ENCODE assay signal across 1 cellular context in the genomic region with DNA sequence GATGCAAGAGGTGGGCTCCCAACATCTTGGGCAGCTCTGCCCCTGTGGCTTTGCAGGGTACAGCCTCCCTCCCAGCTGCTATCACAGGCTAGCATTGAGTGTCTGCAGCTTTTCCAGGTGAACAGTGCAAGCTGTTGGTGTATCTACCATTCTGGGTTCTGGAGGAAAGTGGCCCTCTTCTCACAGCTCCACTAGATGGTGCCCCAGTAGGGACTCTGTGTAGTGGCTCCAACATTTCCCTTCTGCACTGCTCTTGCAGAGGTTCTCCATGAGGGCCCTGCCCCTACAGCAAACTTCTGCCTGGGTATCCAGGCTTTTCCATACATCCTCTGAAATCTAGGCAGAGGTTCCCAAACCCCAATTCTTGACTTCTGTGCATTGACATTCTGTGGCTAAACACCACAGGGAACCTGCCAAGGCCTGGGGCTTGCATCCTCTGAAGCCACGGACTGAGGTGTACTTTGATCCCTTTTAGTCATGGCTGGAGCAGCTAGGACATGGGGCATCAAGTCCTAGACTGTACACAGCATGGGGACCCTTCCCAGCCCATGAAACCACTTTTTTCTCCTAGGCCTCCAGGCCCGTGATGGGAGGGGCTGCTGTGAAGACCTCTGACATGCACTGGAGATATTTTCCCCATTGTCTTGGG.
TF ChIP-seq lines count a peak whose summit lies in the region.

No MANE protein-coding gene starts in this region.

TF ChIP-seq in HepG2, 621 proteins besides CTCF, POLR2A, EP300 and RAD21 (continued from another document):
- TF ChIP-seq HNF4A (CRISPR knock-in tag; IDR thresholded peaks at IDR 0.05) (peak; percentile 72), TCF7 (IDR thresholded peaks at IDR 0.05; ENCODE audit: low read depth) (no peak), FOXA1 (IDR thresholded peaks at IDR 0.05) (no peak), FOXA1 (CRISPR knock-in tag; IDR thresholded peaks at IDR 0.05) (0 out of 2 replicates have a peak, but pooled peaks have one; percentile 4), ZNF224 (CRISPR knock-in tag; IDR thresholded peaks at IDR 0.05) (no peak)
- TF ChIP-seq, protein P1, sequence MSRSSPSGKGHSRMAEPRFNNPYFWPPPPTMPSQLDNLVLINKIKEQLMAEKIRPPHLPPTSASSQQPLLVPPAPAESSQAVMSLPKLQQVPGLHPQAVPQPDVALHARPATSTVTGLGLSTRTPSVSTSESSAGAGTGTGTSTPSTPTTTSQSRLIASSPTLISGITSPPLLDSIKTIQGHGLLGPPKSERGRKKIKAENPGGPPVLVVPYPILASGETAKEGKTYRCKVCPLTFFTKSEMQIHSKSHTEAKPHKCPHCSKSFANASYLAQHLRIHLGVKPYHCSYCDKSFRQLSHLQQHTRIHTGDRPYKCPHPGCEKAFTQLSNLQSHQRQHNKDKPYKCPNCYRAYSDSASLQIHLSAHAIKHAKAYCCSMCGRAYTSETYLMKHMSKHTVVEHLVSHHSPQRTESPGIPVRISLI (CRISPR knock-in tag; IDR thresholded peaks at IDR 0.05; ENCODE audit: borderline replicate concordance): no peak
- TF ChIP-seq, protein P2, sequence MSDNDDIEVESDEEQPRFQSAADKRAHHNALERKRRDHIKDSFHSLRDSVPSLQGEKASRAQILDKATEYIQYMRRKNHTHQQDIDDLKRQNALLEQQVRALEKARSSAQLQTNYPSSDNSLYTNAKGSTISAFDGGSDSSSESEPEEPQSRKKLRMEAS (IDR thresholded peaks at IDR 0.05): no peak
